ENCODE assay signal across 8 cellular contexts in the genomic region with DNA sequence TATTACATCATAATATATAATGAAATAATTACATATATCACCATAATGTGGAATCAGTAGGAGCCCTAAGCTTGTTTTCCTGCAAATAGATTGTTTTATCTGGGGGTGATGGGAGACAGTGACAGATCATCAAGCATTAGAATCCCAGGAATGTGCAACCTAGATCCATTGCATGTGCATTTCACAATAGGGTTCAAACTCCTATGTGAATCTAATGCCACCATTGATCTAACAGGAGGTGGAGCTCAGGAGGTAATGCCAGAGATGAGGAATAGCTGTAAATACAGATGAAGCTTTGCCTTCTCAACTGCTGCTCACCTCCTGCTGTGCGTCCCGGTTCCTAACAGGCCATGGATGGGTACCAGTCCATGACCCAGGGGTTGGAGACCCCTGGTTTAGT.
"Had no signal": no experiment of that assay in that cellular context is flagged by ENCODE, and none has a peak within 500 bp of the region (broad histone marks: within the 10 kb centered on the region; RNA-seq: fewer than 3 reads in every experiment).

No MANE protein-coding gene starts in this region.

- H3K27ac Mint-ChIP-seq: H9, IgD-negative memory B cell had no signal

- H3K36me3 Mint-ChIP-seq: IgD-negative memory B cell had no signal

- DNase-seq: GM23248, H9, HCEC 1CT, KBM-7 had no signal

- H3K4me1 Mint-ChIP-seq: IgD-negative memory B cell had no signal

- H2AFZ ChIP-seq: GM23248 had no signal

- H3K27me3 Mint-ChIP-seq: IgD-negative memory B cell had no signal

- FAIRE-seq: H1, H54, HTR-8/SVneo had no signal

- H3K27ac ChIP-seq: GM23248 had no signal

- H3K4me3 ChIP-seq: GM23248 had no signal

- H3K4me3 Mint-ChIP-seq: H9, IgD-negative memory B cell had no signal

- H3K9ac ChIP-seq: GM23248 had no signal
